In the genomic region with DNA sequence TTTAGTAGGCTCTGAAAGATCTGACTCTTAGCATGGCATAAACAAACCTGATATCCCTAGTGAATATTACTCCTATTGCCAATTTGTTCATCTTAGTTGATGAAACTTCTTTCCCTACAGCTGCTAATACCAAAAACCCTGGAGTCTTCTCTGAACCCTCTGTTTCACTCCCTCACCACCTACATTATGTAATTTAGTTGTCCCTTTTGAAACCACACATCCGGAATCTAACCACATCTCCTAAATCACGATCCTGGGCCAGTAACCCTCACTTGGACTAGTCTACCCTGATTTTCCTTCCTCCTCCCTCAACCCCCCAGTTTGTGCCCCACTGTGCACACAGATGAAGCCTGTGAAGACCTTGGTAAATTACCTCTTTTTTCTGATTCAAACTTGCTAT, we compare ENCODE assay signal across 8 cellular contexts. TPM values are rescaled to one million over a fixed set of nuclear protein-coding genes. Genes with fewer than 3 reads are reported as not detected.
DNase-seq lines count a peak whose midpoint lies in the region; ATAC-seq and TF ChIP-seq lines count a peak whose summit lies in the region.

No MANE protein-coding gene starts in this region.

- H3K27me3 ChIP-seq in mammary epithelial cell (ENCODE audit: insufficient read depth, low read length) (no peaks in the 10 kb centered on the region), mucosa of rectum (ENCODE audit: control insufficient read depth in 2 of 2, insufficient read depth in 2 of 2, low read length in 2 of 2) (no peaks in the 10 kb centered on the region)

- WGBS in mammary epithelial cell (ENCODE audit: low coverage, missing lambda C conversion rate): 86% methylated on average over 2 of the region's 2 CpGs

- H2AFZ ChIP-seq in mammary epithelial cell (ENCODE audit: low read depth, low read length): no peak overlapping the region

- no peak overlapping the region for H3K27ac Mint-ChIP-seq in HFFc6

- H3K4me3 Mint-ChIP-seq in HFFc6: peak overlapping the region; percentile 95

- H3K4me1 ChIP-seq in mammary epithelial cell (ENCODE audit: insufficient read depth, low read length): peaks cover 3% of the 10 kb centered on the region
- peaks cover 9 to 12% of the 10 kb centered on the region in 2 donors for H3K4me1 ChIP-seq in mucosa of rectum (ENCODE audit: control insufficient read depth in 2 of 2, insufficient read depth in 2 of 2, low read length in 2 of 2)

- H3K36me3 Mint-ChIP-seq in HFFc6 (ENCODE audit: low read depth): peaks cover 61% of the 10 kb centered on the region

- H3K79me2 ChIP-seq in mammary epithelial cell (ENCODE audit: insufficient read depth, low read length): peaks cover 37% of the 10 kb centered on the region

- dilution Hi-C loops in mammary epithelial cell (cut with HindIII; ENCODE audit: low sequenced_read_pairs): no loop called here

- H3K4me1 Mint-ChIP-seq in HFFc6 (ENCODE audit: low read depth): peaks cover 13% of the 10 kb centered on the region

- peak overlapping the region; percentile 98 for H3K4me3 ChIP-seq in AG09309 (ENCODE audit: control insufficient read depth, low read depth, low read length)
- peak overlapping the region; percentile 78 to 80 (median 79) for H3K4me3 ChIP-seq in mammary epithelial cell (replicated peaks in 1 of 3; ENCODE audit: insufficient read depth in 1 of 3, low read depth in 2 of 3, low read length in 3 of 3)
- H3K4me3 ChIP-seq in mucosa of rectum (ENCODE audit: low read length in 2 of 2): peak overlapping the region; percentile 83 to 87

- H3K9me3 ChIP-seq in mammary epithelial cell (replicated peaks; ENCODE audit: insufficient read depth, low read length) (peaks cover 38% of the 10 kb centered on the region), mucosa of rectum (ENCODE audit: control insufficient read depth in 2 of 2, low read length in 2 of 2) (peaks cover 33 to 42% of the 10 kb centered on the region in 2 donors)

- intact Hi-C loops in mammary epithelial cell (cut with micrococcal nuclease): no loop called here

- H3K27ac ChIP-seq in mammary epithelial cell (ENCODE audit: insufficient read depth, low read depth, low read length) (no peak overlapping the region), mucosa of rectum (ENCODE audit: low read depth in 2 of 2, low read length in 2 of 2) (no peak overlapping the region)

- BruUV-seq in mammary epithelial cell (replicated peaks; lab: Mats Ljungman, UMichigan): no TSS peak

- H3K4me2 ChIP-seq in mammary epithelial cell (ENCODE audit: insufficient read depth, low read depth, low read length): peak overlapping the region; percentile 86

- DNase-seq in AG09309 (ENCODE audit: low read depth) (no peak), HFFc6 (no peak), mammary epithelial cell (no peak), DMS 273 treated with DMSO at 0.1 percent for 48 hours (lab: John Stamatoyannopoulos, UW) (no peak), AG08396 (ENCODE audit: low spot score) (no peak)
- no peak for DNase-seq in activated CD4-positive, alpha-beta T cell treated with anti-CD3 and anti-CD28 coated beads for 4 hours

- CTCF ChIA-PET in mammary epithelial cell (lab: Charles Lee; ENCODE audit: low non-redundant PET): no interaction called here

- peaks cover 70% of the 10 kb centered on the region for H3K9me3 Mint-ChIP-seq in HFFc6

- in situ Hi-C loops in mammary epithelial cell (cut with MboI; ENCODE audit: low sequenced_read_pairs in 2 of 2): no loop called here

- H3K9ac ChIP-seq in mammary epithelial cell (ENCODE audit: insufficient read depth, low read length) (no peak overlapping the region), mucosa of rectum (ENCODE audit: low read depth in 1 of 2, low read length in 2 of 2) (no peak overlapping the region)

- H3K27me3 Mint-ChIP-seq in HFFc6 (ENCODE audit: insufficient read depth): no peaks in the 10 kb centered on the region; the same call in 1 of the 2 replicates

- H4K20me1 ChIP-seq in mammary epithelial cell (ENCODE audit: insufficient read depth, low read length): no peaks in the 10 kb centered on the region

- TF ChIP-seq CTCF in AG09309 (IDR thresholded peaks at IDR 0.05; ENCODE audit: control insufficient read depth, insufficient read depth, low read depth, low read length, missing control alignments) (no peak), HFFc6 (IDR thresholded peaks at IDR 0.05) (no peak), mammary epithelial cell (conservative IDR thresholded peaks at IDR 0.05 in 1 of 2, IDR thresholded peaks at IDR 0.05 in 1 of 2; ENCODE audit: extremely low read depth in 1 of 2, insufficient read depth in 1 of 2, low read depth in 1 of 2, low read length in 2 of 2) (no peak)

- H3K36me3 ChIP-seq in mammary epithelial cell (ENCODE audit: insufficient read depth, low read length) (peaks cover 7% of the 10 kb centered on the region), mucosa of rectum (ENCODE audit: control insufficient read depth in 2 of 2, insufficient read depth in 2 of 2, low read length in 2 of 2) (peaks cover 30 to 32% of the 10 kb centered on the region in 2 donors)

- ATAC-seq in HG03571 (IDR thresholded peaks at IDR 0.05; ENCODE audit: unreplicated experiment): no peak

RNA-seq across cellular contexts. Expression of gene ZNF256, which starts 1.2 kb away (rescaled TPM):
- total RNA-seq in HFFc6 (2021; fragmentation: NEBNext Ultra II Directional; extraction: Animal tissue kit (Norgen Biotek cat#: 25700)): 1 to 10 TPM; 2.8 to 3.9 (median 3.2) TPM
- total RNA-seq in mammary epithelial cell: 1 to 10 TPM; 3.7 to 5.8 TPM
- 2.1 TPM for polyA plus RNA-seq in mammary epithelial cell
- polyA minus RNA-seq in mammary epithelial cell: 5.5 TPM

RNA-seq across cellular contexts. Expression of gene ZNF418, which starts 11.1 kb away (rescaled TPM):
- under 1 TPM; 0.07 to 0.81 (median 0.46) TPM for total RNA-seq in HFFc6 (2021; fragmentation: NEBNext Ultra II Directional; extraction: Animal tissue kit (Norgen Biotek cat#: 25700))
- 1 to 10 TPM; 3.0 to 4.7 TPM for total RNA-seq in mammary epithelial cell
- 1.5 TPM for polyA plus RNA-seq in mammary epithelial cell
- polyA minus RNA-seq in mammary epithelial cell: 2.7 TPM

RNA-seq across cellular contexts. Expression of gene C19orf18, which starts 28.0 kb away (rescaled TPM):
- under 1 TPM in 3 of 6 experiments, not detected in 3; 0.23 to 0.59 (median 0.33) TPM for total RNA-seq in HFFc6 (2021; fragmentation: NEBNext Ultra II Directional; extraction: Animal tissue kit (Norgen Biotek cat#: 25700))
- total RNA-seq in mammary epithelial cell: under 1 TPM; 0.50 to 0.92 TPM
- polyA plus RNA-seq in mammary epithelial cell: 0.08 TPM
- polyA minus RNA-seq in mammary epithelial cell: not detected

RNA-seq across cellular contexts. Expression of gene ZNF417, which starts 29.9 kb away (rescaled TPM):
- 10 to 100 TPM in 1 of 6 experiments, 1 to 10 TPM in 5; 6.8 to 10.3 (median 9.0) TPM for total RNA-seq in HFFc6 (2021; fragmentation: NEBNext Ultra II Directional; extraction: Animal tissue kit (Norgen Biotek cat#: 25700))
- 10 to 100 TPM in 1 of 2 donors, 1 to 10 TPM in 1; 8.2 to 16.2 TPM for total RNA-seq in mammary epithelial cell
- polyA plus RNA-seq in mammary epithelial cell: 2.1 TPM
- polyA minus RNA-seq in mammary epithelial cell: 14.6 TPM

RNA-seq across cellular contexts. Expression of gene ZNF606, which starts 56.3 kb away (rescaled TPM):
- 1 to 10 TPM; 3.5 to 6.0 (median 4.9) TPM for total RNA-seq in HFFc6 (2021; fragmentation: NEBNext Ultra II Directional; extraction: Animal tissue kit (Norgen Biotek cat#: 25700))
- 10 to 100 TPM in 1 of 2 donors, 1 to 10 TPM in 1; 8.0 to 19.0 TPM for total RNA-seq in mammary epithelial cell
- polyA plus RNA-seq in mammary epithelial cell: 1.9 TPM
- 2.7 TPM for polyA minus RNA-seq in mammary epithelial cell
